In the genomic region with DNA sequence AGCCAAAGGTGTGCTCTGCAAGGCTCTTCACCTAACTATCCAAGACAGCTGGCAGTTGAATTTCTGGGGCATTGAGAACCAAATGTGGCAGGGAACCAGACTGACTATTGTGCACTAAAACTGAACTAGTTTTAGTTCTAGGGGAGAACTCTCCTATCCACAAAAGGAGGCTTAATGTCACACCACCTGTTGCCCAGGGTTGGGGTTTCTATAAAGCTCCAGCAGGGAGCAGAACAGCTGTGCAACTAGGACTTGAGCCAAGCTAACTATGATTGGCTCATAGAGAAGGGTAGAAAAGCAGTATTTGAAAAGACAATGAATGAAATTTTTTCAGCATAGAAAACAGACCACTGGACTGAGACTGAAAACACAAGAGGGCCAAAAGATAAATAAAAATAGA, we compare ENCODE assay signal across 24 cellular contexts. TPM values are rescaled to one million over a fixed set of nuclear protein-coding genes. Genes with fewer than 3 reads are reported as not detected.
DNase-seq lines count a peak whose midpoint lies in the region; ATAC-seq lines count a peak whose summit lies in the region.
"Had no signal": no experiment of that assay in that cellular context is flagged by ENCODE, and none has a peak within 500 bp of the region (broad histone marks: within the 10 kb centered on the region; RNA-seq: fewer than 3 reads in every experiment).

No MANE protein-coding gene starts in this region.

- H3K9me3 ChIP-seq in SJCRH30 (replicated peaks), result peaks cover 26% of the 10 kb centered on the region
- H3K9me3 ChIP-seq: SK-N-SH, thyroid gland had no signal

- H3K4me3 ChIP-seq in SJCRH30, result no peak overlapping the region
- H3K4me3 ChIP-seq: right atrium auricular region, stomach, thyroid gland had no signal

- peak overlapping the region; percentile 69 for H3K27ac ChIP-seq in SJCRH30
- H3K27ac ChIP-seq: parathyroid adenoma, right atrium auricular region, RWPE1, thyroid gland had no signal

- peak; percentile 14 for DNase-seq in COR-L47 (lab: John Stamatoyannopoulos, UW)
- DNase-seq in LHCN-M2 (ENCODE audit: low read depth), result peak; percentile 96
- DNase-seq in NCI-H345 treated with DMSO at 0.1 percent for 48 hours (lab: John Stamatoyannopoulos, UW; ENCODE audit: unreplicated experiment), result peak; percentile 46
- DNase-seq in SJCRH30, result peak; percentile 96 to 99
- DNase-seq in activated naive CD8-positive, alpha-beta T cell treated with anti-CD3 and anti-CD28 coated beads, Interleukin-2, amount 50 U/mL, for 24 hours, result no peak
- no peak for DNase-seq in C1 segment of cervical spinal cord (lab: John Stamatoyannopoulos, UW)
- no peak for DNase-seq in dermis blood vessel endothelial cell
- DNase-seq: activated effector memory CD4-positive, alpha-beta T cell treated with Interleukin-2 at 50 U/mL for 16 hours; activated T-cell treated with anti-CD3 and anti-CD28 coated beads for 4 hours; cortex of kidney; foreskin fibroblast; HCEC 1CT; head of caudate nucleus; kidney; SK-N-SH; stimulated activated CD4-positive, alpha-beta T cell treated with anti-CD3 and anti-CD28 coated beads, Interleukin-2, amount 100 ng/mL, for 24 hours; stomach; T-helper 17 cell; thyroid gland had no signal

- H3K36me3 ChIP-seq in SJCRH30, result no peaks in the 10 kb centered on the region
- H3K36me3 ChIP-seq: right atrium auricular region, stomach, thyroid gland had no signal

- no peak overlapping the region for H3K4me3 Mint-ChIP-seq in activated naive CD8-positive, alpha-beta T cell treated with anti-CD3 and anti-CD28 coated beads, Interleukin-2, amount 50 U/mL, for 24 hours
- H3K4me3 Mint-ChIP-seq: activated naive CD8-positive, alpha-beta T cell; T-helper 17 cell had no signal

- no peaks in the 10 kb centered on the region for H3K27me3 Mint-ChIP-seq in activated naive CD8-positive, alpha-beta T cell treated with anti-CD3 and anti-CD28 coated beads, Interleukin-2, amount 50 U/mL, for 24 hours

- H3K36me3 Mint-ChIP-seq in activated naive CD8-positive, alpha-beta T cell treated with anti-CD3 and anti-CD28 coated beads, Interleukin-2, amount 50 U/mL, for 24 hours (ENCODE audit: low read depth), result no peaks in the 10 kb centered on the region

- H3K4me1 Mint-ChIP-seq in activated naive CD8-positive, alpha-beta T cell treated with anti-CD3 and anti-CD28 coated beads, Interleukin-2, amount 50 U/mL, for 24 hours, result no peaks in the 10 kb centered on the region
- H3K4me1 Mint-ChIP-seq: T-helper 17 cell had no signal

- no peak overlapping the region for H3K27ac Mint-ChIP-seq in activated naive CD8-positive, alpha-beta T cell treated with anti-CD3 and anti-CD28 coated beads, Interleukin-2, amount 50 U/mL, for 24 hours
- H3K27ac Mint-ChIP-seq: activated naive CD8-positive, alpha-beta T cell; T-helper 17 cell had no signal

- H3K27me3 ChIP-seq in SJCRH30, result no peaks in the 10 kb centered on the region
- H3K27me3 ChIP-seq: right atrium auricular region, stomach, thyroid gland had no signal

- ATAC-seq in activated naive CD8-positive, alpha-beta T cell treated with anti-CD3 and anti-CD28 coated beads, Interleukin-2, amount 50 U/mL, for 24 hours, result no peak
- ATAC-seq: esophagus mucosa, T-helper 17 cell had no signal

- peaks cover 15% of the 10 kb centered on the region for H3K9me3 Mint-ChIP-seq in activated naive CD8-positive, alpha-beta T cell treated with anti-CD3 and anti-CD28 coated beads, Interleukin-2, amount 50 U/mL, for 24 hours

- H3K4me1 ChIP-seq in SJCRH30, result peaks cover 16% of the 10 kb centered on the region
- H3K4me1 ChIP-seq: parathyroid adenoma, right atrium auricular region, stomach had no signal

RNA-seq across cellular contexts. Expression of a gene that starts 53.4 kb away (rescaled TPM):
- total RNA-seq in LHCN-M2 (2014; rRNA removed), result 16.2 and 18.0 TPM in 2 replicates
- 18.5 TPM for polyA plus RNA-seq in LHCN-M2 (2012)
- total RNA-seq in SJCRH30 (2014; rRNA removed; shearing (Covaris generic)), result 31.8 and 37.0 TPM in 2 replicates
- 6.5 and 7.3 TPM in 2 replicates for total RNA-seq in dermis blood vessel endothelial cell

Comparison
In these comparisons a context has a peak if more than half of its experiments do, and no peak if none do; other contexts are left out.
1. DNase-seq: peak in COR-L47 (single experiment), LHCN-M2 (single experiment), NCI-H345 treated with DMSO at 0.1 percent for 48 hours (single experiment) and SJCRH30 (2 of 2); none in activated naive CD8-positive, alpha-beta T cell treated with anti-CD3 and anti-CD28 coated beads, Interleukin-2, amount 50 U/mL, for 24 hours (single experiment), C1 segment of cervical spinal cord (0 of 14) and dermis blood vessel endothelial cell (single experiment).